In genomic region chrX:74246524-74246923, GRCh38 we compare ENCODE assay signal across 18 cellular contexts. TPM values are rescaled to one million over a fixed set of nuclear protein-coding genes. Genes with fewer than 3 reads are reported as not detected.
DNase-seq lines count a peak whose midpoint lies in the region; ATAC-seq and TF ChIP-seq lines count a peak whose summit lies in the region.
"Had no signal": no experiment of that assay in that cellular context is flagged by ENCODE, and none has a peak within 500 bp of the region (broad histone marks: within the 10 kb centered on the region; RNA-seq: fewer than 3 reads in every experiment).

No MANE protein-coding gene starts in this region.

- no peaks in the 10 kb centered on the region for H3K27me3 ChIP-seq in CD4-positive, CD25-positive, alpha-beta regulatory T cell (ENCODE audit: control insufficient read depth, insufficient read depth, low read length)
- H3K27me3 ChIP-seq in adipocyte (replicated peaks; ENCODE audit: control insufficient read depth, insufficient read depth, low read length): peaks cover 13% of the 10 kb centered on the region
- no peaks in the 10 kb centered on the region for H3K27me3 ChIP-seq in right atrium auricular region

- H3K4me1 ChIP-seq in CD4-positive, CD25-positive, alpha-beta regulatory T cell (ENCODE audit: control insufficient read depth, insufficient read depth, low read length, poor library complexity, severe bottlenecking): no peaks in the 10 kb centered on the region
- H3K4me1 ChIP-seq in adipocyte (ENCODE audit: control insufficient read depth, insufficient read depth, low read length): peaks cover 37% of the 10 kb centered on the region
- peaks cover 0 to 11% of the 10 kb centered on the region in 2 donors for H3K4me1 ChIP-seq in right atrium auricular region

- no peak for DNase-seq in CD4-positive, CD25-positive, alpha-beta regulatory T cell
- DNase-seq in HT1080 (ENCODE audit: low read depth): peak; percentile 8
- peak; percentile 53 for DNase-seq in adipocyte (ENCODE audit: low read depth)
- DNase-seq in iris pigment epithelial cell (ENCODE audit: low read depth): peak; percentile 46
- DNase-seq in NCI-H510A (lab: John Stamatoyannopoulos, UW): no peak
- DNase-seq in NCI-H1436 (lab: John Stamatoyannopoulos, UW): no peak
- DNase-seq in KG1 (lab: John Stamatoyannopoulos, UW): no peak
- DNase-seq in right atrium auricular region (ENCODE audit: low spot score): no peak
- DNase-seq: activated CD4-positive, alpha-beta T cell treated with anti-CD3 and anti-CD28 coated beads for 4 hours; activated CD8-positive, alpha-beta memory T cell treated with anti-CD3 and anti-CD28 coated beads, Interleukin-2, amount 50 U/mL, for 48 hours; activated naive CD4-positive, alpha-beta T cell treated with anti-CD3 and anti-CD28 coated beads, Interleukin-2, amount 10 ng/mL, durations not matched to agents 7 days and 5 days; DMS 273 treated with DMSO at 0.1 percent for 48 hours; left ventricle myocardium superior; NCI-H2029 treated with DMSO at 0.1 percent for 48 hours; stimulated activated naive CD4-positive, alpha-beta T cell treated with Interleukin-2 at 50 U/mL for 16 hours had no signal

- no peak overlapping the region for H3K27ac ChIP-seq in CD4-positive, CD25-positive, alpha-beta regulatory T cell (ENCODE audit: insufficient read depth, low read length, poor library complexity, severe bottlenecking)
- no peak overlapping the region for H3K27ac ChIP-seq in right atrium auricular region

- H3K9ac ChIP-seq in adipocyte (ENCODE audit: low read length): no peak overlapping the region

- peaks cover 0 to 1% (median 0%) of the 10 kb centered on the region in 7 donors for H3K9me3 Mint-ChIP-seq in CD4-positive, CD25-positive, alpha-beta regulatory T cell
- H3K9me3 Mint-ChIP-seq: activated naive CD4-positive, alpha-beta T cell treated with anti-CD3 and anti-CD28 coated beads, Interleukin-2, amount 10 ng/mL, durations not matched to agents 7 days and 5 days had no signal

- H3K4me3 ChIP-seq in CD4-positive, CD25-positive, alpha-beta regulatory T cell (ENCODE audit: low read depth, low read length): no peak overlapping the region
- H3K4me3 ChIP-seq in adipocyte (ENCODE audit: low read length): no peak overlapping the region
- H3K4me3 ChIP-seq in right atrium auricular region: no peak overlapping the region

- H3K36me3 ChIP-seq in CD4-positive, CD25-positive, alpha-beta regulatory T cell (ENCODE audit: control insufficient read depth, insufficient read depth, low read length): peaks cover 4% of the 10 kb centered on the region
- H3K36me3 ChIP-seq in adipocyte (ENCODE audit: control insufficient read depth, insufficient read depth, low read length, severe bottlenecking): peaks cover 21% of the 10 kb centered on the region
- no peaks in the 10 kb centered on the region for H3K36me3 ChIP-seq in right atrium auricular region

- no peaks in the 10 kb centered on the region for H3K27me3 Mint-ChIP-seq in CD4-positive, CD25-positive, alpha-beta regulatory T cell
- H3K27me3 Mint-ChIP-seq: activated naive CD4-positive, alpha-beta T cell treated with anti-CD3 and anti-CD28 coated beads, Interleukin-2, amount 10 ng/mL, durations not matched to agents 7 days and 5 days had no signal

- peak overlapping the region in 2 of 3 donors; percentile 8 to 63 for H3K27ac Mint-ChIP-seq in CD4-positive, CD25-positive, alpha-beta regulatory T cell
- H3K27ac Mint-ChIP-seq: activated naive CD4-positive, alpha-beta T cell treated with anti-CD3 and anti-CD28 coated beads, Interleukin-2, amount 10 ng/mL, durations not matched to agents 7 days and 5 days had no signal

- peaks cover 4% of the 10 kb centered on the region for H3K36me3 Mint-ChIP-seq in CD4-positive, CD25-positive, alpha-beta regulatory T cell

- H3K4me1 Mint-ChIP-seq in CD4-positive, CD25-positive, alpha-beta regulatory T cell: peaks cover 0 to 11% (median 8%) of the 10 kb centered on the region in 4 donors
- H3K4me1 Mint-ChIP-seq: activated naive CD4-positive, alpha-beta T cell treated with anti-CD3 and anti-CD28 coated beads, Interleukin-2, amount 10 ng/mL, durations not matched to agents 7 days and 5 days had no signal

- no peak for ATAC-seq in CD4-positive, CD25-positive, alpha-beta regulatory T cell (ENCODE audit: low read depth in 2 of 2)
- ATAC-seq: left ventricle myocardium superior, Right ventricle myocardium inferior had no signal

- H3K4me3 Mint-ChIP-seq in CD4-positive, CD25-positive, alpha-beta regulatory T cell: no peak overlapping the region
- H3K4me3 Mint-ChIP-seq: activated naive CD4-positive, alpha-beta T cell treated with anti-CD3 and anti-CD28 coated beads, Interleukin-2, amount 10 ng/mL, durations not matched to agents 7 days and 5 days had no signal

- no peaks in the 10 kb centered on the region for H3K9me3 ChIP-seq in CD4-positive, CD25-positive, alpha-beta regulatory T cell (ENCODE audit: control insufficient read depth in 2 of 2, low read length in 2 of 2)
- no peaks in the 10 kb centered on the region for H3K9me3 ChIP-seq in adipocyte (ENCODE audit: control insufficient read depth, low read length)
- no peaks in the 10 kb centered on the region for H3K9me3 ChIP-seq in right atrium auricular region

- no peak for TF ChIP-seq CTCF in right atrium auricular region (IDR thresholded peaks at IDR 0.05)

RNA-seq across cellular contexts. Expression of gene ZCCHC13, which starts 57.5 kb away (rescaled TPM):
- not detected for total RNA-seq in CD4-positive, CD25-positive, alpha-beta regulatory T cell
- polyA plus RNA-seq in CD4-positive, CD25-positive, alpha-beta regulatory T cell: not detected
- total RNA-seq in HT1080 (2014; rRNA removed; shearing (Covaris generic)): not detected in 2 replicates
- not detected in 2 replicates for polyA plus RNA-seq in HT1080 (2015; cell fraction: cytosol; rRNA removed)
- polyA plus RNA-seq in HT1080 (2015; cell fraction: nucleus; rRNA removed): not detected in 2 replicates
- not detected for total RNA-seq in right atrium auricular region
- total RNA-seq: left ventricle myocardium superior; posterior vena cava; Right ventricle myocardium inferior; T-helper 2 cell treated with Interferon-gamma antibody and Interleukin-4, amounts not matched to agents 100 ng/mL and 5 ng/mL, for 36 hours had no signal

Comparison
In these comparisons a context has a peak if more than half of its experiments do, and no peak if none do; other contexts are left out.
1. DNase-seq: peak in HT1080 (single experiment), adipocyte (single experiment) and iris pigment epithelial cell (single experiment); none in CD4-positive, CD25-positive, alpha-beta regulatory T cell (0 of 3), NCI-H510A (single experiment), NCI-H1436 (single experiment), KG1 (single experiment) and right atrium auricular region (single experiment).